ENCODE assay signal across 8 cellular contexts in the genomic region with DNA sequence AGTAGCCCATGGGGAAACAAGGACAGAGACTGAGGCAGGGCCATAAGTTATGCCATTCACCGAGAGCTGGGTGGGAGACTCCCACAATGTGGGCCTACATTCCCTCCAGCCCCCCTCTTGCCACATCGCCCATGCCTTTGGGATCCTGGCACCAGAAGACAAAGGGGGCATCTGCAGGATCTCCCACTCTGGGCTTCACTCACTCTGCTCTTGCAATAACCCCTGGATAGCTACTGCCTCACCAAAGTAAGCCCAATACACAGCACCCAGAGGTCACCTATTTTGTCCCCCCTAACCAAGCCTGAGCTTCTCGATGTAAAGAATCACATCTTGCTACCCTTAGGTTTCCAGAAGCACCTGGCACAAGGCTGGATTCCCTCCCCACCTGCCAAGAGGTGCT. TPM values are rescaled to one million over a fixed set of nuclear protein-coding genes. Genes with fewer than 3 reads are reported as not detected.
DNase-seq lines count a peak whose midpoint lies in the region; ATAC-seq and TF ChIP-seq lines count a peak whose summit lies in the region.

No MANE protein-coding gene starts in this region.

- H3K9me3 Mint-ChIP-seq in neural crest cell: peaks cover 8% of the 10 kb centered on the region

- no peaks in the 10 kb centered on the region for H3K27me3 ChIP-seq in endocrine pancreas (ENCODE audit: control insufficient read depth, insufficient read depth, low read length)

- no peak for ATAC-seq in HG03175 (IDR thresholded peaks at IDR 0.05; ENCODE audit: unreplicated experiment)

- peaks cover 34% of the 10 kb centered on the region for H3K4me1 Mint-ChIP-seq in neural crest cell

- H3K27me3 Mint-ChIP-seq in neural crest cell (ENCODE audit: low read depth): peaks cover 2% of the 10 kb centered on the region

- peaks cover 5% of the 10 kb centered on the region for H3K4me1 ChIP-seq in endocrine pancreas (ENCODE audit: control insufficient read depth, insufficient read depth, low read length)

- H3K4me3 Mint-ChIP-seq in neural crest cell: peak overlapping the region; percentile 83

- DNase-seq in AG10803 (ENCODE audit: low read depth) (no peak), LNCaP clone FGC (ENCODE audit: low read depth) (no peak), neural crest cell (ENCODE audit: low read depth, low spot score) (no peak), GDM1 (lab: John Stamatoyannopoulos, UW) (no peak), NCI-H1694 treated with DMSO at 0.1 percent for 48 hours (lab: John Stamatoyannopoulos, UW) (no peak), nucleus accumbens (lab: John Stamatoyannopoulos, UW) (no peak)

- H3K9ac ChIP-seq in endocrine pancreas (ENCODE audit: control insufficient read depth, insufficient read depth, low read length): peak overlapping the region; percentile 14

- no peak for TF ChIP-seq CTCF in AG10803 (conservative IDR thresholded peaks at IDR 0.05; ENCODE audit: low read length)
- TF ChIP-seq CTCF in LNCaP clone FGC (IDR thresholded peaks at IDR 0.05; ENCODE audit: control insufficient read depth, extremely low read depth, insufficient read depth): no peak
- TF ChIP-seq CTCF in neural crest cell (conservative IDR thresholded peaks at IDR 0.05): no peak

- peaks cover 34% of the 10 kb centered on the region for H3K36me3 Mint-ChIP-seq in neural crest cell (ENCODE audit: low read depth)

- H3K4me3 ChIP-seq in AG10803 (ENCODE audit: low read length) (peak overlapping the region; percentile 43), LNCaP clone FGC (ENCODE audit: low read depth, low read length) (peak overlapping the region; percentile 44), endocrine pancreas (ENCODE audit: control insufficient read depth, insufficient read depth, low read length) (no peak overlapping the region)

- H3K27ac Mint-ChIP-seq in neural crest cell (ENCODE audit: unreplicated experiment): peak overlapping the region; percentile 35

- no peaks in the 10 kb centered on the region for H3K36me3 ChIP-seq in endocrine pancreas (ENCODE audit: control insufficient read depth, insufficient read depth, low read length)

- H3K9me3 ChIP-seq in endocrine pancreas (ENCODE audit: control insufficient read depth, low read length): no peaks in the 10 kb centered on the region

RNA-seq across cellular contexts. Expression of a gene that starts 0.7 kb away (rescaled TPM):
- 21.7 and 23.0 TPM in 2 replicates for total RNA-seq in neural crest cell

RNA-seq across cellular contexts. Expression of a gene that starts 49.1 kb away (rescaled TPM):
- total RNA-seq in neural crest cell: 14.0 and 16.7 TPM in 2 replicates
